In the genomic region with DNA sequence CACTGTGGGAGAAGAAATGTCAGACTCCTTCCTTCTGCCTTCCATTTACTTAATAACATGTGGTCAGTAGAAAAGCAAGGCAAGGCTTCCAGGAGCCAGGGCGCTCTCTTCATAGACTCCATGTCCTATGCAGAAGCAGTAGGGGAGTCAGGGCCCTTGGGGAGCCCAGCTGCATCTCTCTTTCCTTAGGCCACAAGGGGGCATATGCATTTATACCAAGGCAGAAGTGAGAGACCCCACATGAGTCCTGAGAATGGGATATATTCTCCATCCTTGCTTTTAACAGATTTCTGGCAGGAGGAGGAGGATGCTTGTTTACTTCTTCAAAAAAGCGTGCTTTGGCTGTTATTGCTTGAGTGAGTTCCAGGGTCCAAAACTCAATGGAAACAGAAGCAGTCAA, we compare ENCODE assay signal across 8 cellular contexts.
A peak's percentile ranks its signal among the peaks of the same experiment; 100 is the strongest.
DNase-seq lines count a peak whose midpoint lies in the region; ATAC-seq and TF ChIP-seq lines count a peak whose summit lies in the region.

No MANE protein-coding gene starts in this region.

- ATAC-seq in GM18868 (IDR thresholded peaks at IDR 0.05; ENCODE audit: unreplicated experiment) (peak; percentile 71), GM21447 (IDR thresholded peaks at IDR 0.05; ENCODE audit: unreplicated experiment) (no peak)

- H4K20me1 ChIP-seq in Karpas-422 (ENCODE audit: insufficient read depth, low read depth, low read length) = no peaks in the 10 kb centered on the region

- no peak overlapping the region for H3K4me2 ChIP-seq in Karpas-422 (ENCODE audit: low read depth, low read length, poor library complexity, severe bottlenecking)

- H3K4me3 ChIP-seq in AG04450 (ENCODE audit: low read depth, low read length) (no peak overlapping the region), Karpas-422 (ENCODE audit: low read length) (no peak overlapping the region)

- no peaks in the 10 kb centered on the region for H3K9me2 ChIP-seq in Karpas-422 (replicated peaks; ENCODE audit: insufficient read depth, low read length)

- CTCF ChIA-PET in AG04450 (lab: Charles Lee) = no interaction called here

- H3K36me3 Mint-ChIP-seq in activated naive CD8-positive, alpha-beta T cell treated with anti-CD3 and anti-CD28 coated beads for 36 hours = peaks cover 1% of the 10 kb centered on the region

- peaks cover 7% of the 10 kb centered on the region for H3K4me1 Mint-ChIP-seq in activated naive CD8-positive, alpha-beta T cell treated with anti-CD3 and anti-CD28 coated beads for 36 hours

- H3K9ac ChIP-seq in Karpas-422 (ENCODE audit: low read length) = no peak overlapping the region

- no peak overlapping the region for H2AFZ ChIP-seq in Karpas-422 (ENCODE audit: low read length)

- no peaks in the 10 kb centered on the region for H3K9me3 ChIP-seq in AG04450 (ENCODE audit: control insufficient read depth, insufficient read depth, low read length)
- no peaks in the 10 kb centered on the region for H3K9me3 ChIP-seq in Karpas-422 (ENCODE audit: low read length)

- H3K27ac ChIP-seq in AG04450 (ENCODE audit: low read depth, low read length) (no peak overlapping the region), Karpas-422 (ENCODE audit: low read length) (no peak overlapping the region)

- H3K36me3 ChIP-seq in Karpas-422 (ENCODE audit: insufficient read depth, low read length) = no peaks in the 10 kb centered on the region

- POLR2A ChIA-PET in AG04450 (lab: Yijun Ruan, JAX) = no interaction called here

- no peak overlapping the region for H3K27ac Mint-ChIP-seq in activated naive CD8-positive, alpha-beta T cell treated with anti-CD3 and anti-CD28 coated beads for 36 hours

- H3K79me2 ChIP-seq in Karpas-422 (ENCODE audit: low read length) = no peaks in the 10 kb centered on the region

- TF ChIP-seq CTCF in AG04450 (IDR thresholded peaks at IDR 0.05; ENCODE audit: low read depth, low read length) = peak; percentile 48

- H3K4me3 Mint-ChIP-seq in activated naive CD8-positive, alpha-beta T cell treated with anti-CD3 and anti-CD28 coated beads for 36 hours = no peak overlapping the region

- H3K4me1 ChIP-seq in Karpas-422 (ENCODE audit: low read length) = no peaks in the 10 kb centered on the region

- DNase-seq in AG04450 (ENCODE audit: low read depth, low spot score) (no peak), Karpas-422 (peak; percentile 65), iPS-NIHi7 (ENCODE audit: extremely low spot score) (peak; percentile 69), superior temporal gyrus (ENCODE audit: extremely low spot score) (peak; percentile 56), inferior parietal cortex (ENCODE audit: extremely low spot score) (no peak)
- DNase-seq in activated naive CD8-positive, alpha-beta T cell treated with anti-CD3 and anti-CD28 coated beads for 36 hours = peak; percentile 14

- H3K27me3 Mint-ChIP-seq in activated naive CD8-positive, alpha-beta T cell treated with anti-CD3 and anti-CD28 coated beads for 36 hours = no peaks in the 10 kb centered on the region

- H3K27me3 ChIP-seq in AG04450 (ENCODE audit: control insufficient read depth, insufficient read depth, low read length) = no peaks in the 10 kb centered on the region
- no peaks in the 10 kb centered on the region for H3K27me3 ChIP-seq in Karpas-422 (ENCODE audit: low read length)

- no peaks in the 10 kb centered on the region for H3K9me3 Mint-ChIP-seq in activated naive CD8-positive, alpha-beta T cell treated with anti-CD3 and anti-CD28 coated beads for 36 hours

Comparison
In these comparisons a context has a peak if more than half of its experiments do, and no peak if none do; other contexts are left out.
1. DNase-seq: peak in Karpas-422 (single experiment), activated naive CD8-positive, alpha-beta T cell treated with anti-CD3 and anti-CD28 coated beads for 36 hours (single experiment), iPS-NIHi7 (single experiment) and superior temporal gyrus (single experiment); none in AG04450 (single experiment) and inferior parietal cortex (single experiment).